In the genomic region with DNA sequence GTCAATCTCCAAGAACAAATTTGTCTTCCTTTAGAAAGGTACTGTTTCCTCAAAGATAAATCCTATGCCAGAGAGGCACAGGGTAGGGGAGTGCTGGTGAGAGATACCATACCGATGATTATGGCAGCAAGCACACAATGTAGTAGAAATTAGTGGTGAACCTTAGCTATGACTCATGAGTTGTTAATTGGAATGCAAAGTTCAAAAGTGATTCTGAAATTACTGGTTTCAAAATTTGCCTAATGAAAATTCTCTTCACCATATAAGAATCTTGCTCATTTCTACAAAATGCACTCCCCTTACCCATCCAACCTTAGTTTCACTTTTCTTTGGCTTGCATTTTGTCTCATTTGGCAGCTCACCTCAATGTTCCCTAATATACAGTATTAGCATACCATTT, we compare ENCODE assay signal across 10 cellular contexts.
DNase-seq lines count a peak whose midpoint lies in the region; ATAC-seq and TF ChIP-seq lines count a peak whose summit lies in the region.
"Had no signal": no experiment of that assay in that cellular context is flagged by ENCODE, and none has a peak within 500 bp of the region (broad histone marks: within the 10 kb centered on the region; RNA-seq: fewer than 3 reads in every experiment).

No MANE protein-coding gene starts in this region.

- intact Hi-C loops in activated T-helper 2 cell treated with anti-CD3 and anti-CD28 coated beads, Interferon-gamma antibody, Interleukin-2, Interleukin-4, amounts not matched to agents 10 μg/mL and 5 μg/mL and 100 μg/mL, durations not matched to agents 14 hours and 24 hours and 36 hours (cut with micrococcal nuclease), result loop anchor here (2.0 to 5.0 kb wide), 3 partner anchors 19 to 295 kb away; partner anchors contain the start of gene TNIK
- intact Hi-C loops in tibial artery (cut with DNase I; ENCODE audit: low total_unique reads), result no loop called here

- no peaks in the 10 kb centered on the region for H3K9me3 Mint-ChIP-seq in activated naive CD4-positive, alpha-beta T cell treated with anti-CD3 and anti-CD28 coated beads, Interleukin-2, amount 50 U/mL, for 24 hours
- H3K9me3 Mint-ChIP-seq in activated T-helper 2 cell treated with anti-CD3 and anti-CD28 coated beads, Interferon-gamma antibody, Interleukin-2, Interleukin-4, amounts not matched to agents 10 μg/mL and 5 μg/mL and 100 μg/mL, durations not matched to agents 14 hours and 24 hours and 36 hours, result peaks cover 12% of the 10 kb centered on the region
- H3K9me3 Mint-ChIP-seq: dendritic cell treated with granulocyte-macrophage colony-stimulating factor and Interleukin-4, amounts not matched to agents 40 ng/mL and 50 ng/mL, for 4 days had no signal

- no peak overlapping the region for H3K4me3 ChIP-seq in tibial artery

- ATAC-seq in HG02852 (IDR thresholded peaks at IDR 0.05; ENCODE audit: unreplicated experiment), result peak; percentile 50
- peak; percentile 92 for ATAC-seq in stimulated activated naive CD8-positive, alpha-beta T cell treated with anti-CD3 and anti-CD28 coated beads, Interleukin-15, Interleukin-2, amounts not matched to agents 100 U/mL and 50 U/mL, for 24 hours
- ATAC-seq: Panc1 had no signal

- POLR2A ChIA-PET in GM10248 (lab: Yijun Ruan, JAX), result no interaction called here

- no peak for DNase-seq in activated naive CD4-positive, alpha-beta T cell treated with Interleukin-2 at 50 U/mL for 16 hours
- no peak for DNase-seq in activated T-helper 2 cell treated with anti-CD3 and anti-CD28 coated beads, Interferon-gamma antibody, Interleukin-2, Interleukin-4, amounts not matched to agents 10 μg/mL and 5 μg/mL and 100 μg/mL, durations not matched to agents 14 hours and 24 hours and 36 hours (ENCODE audit: low spot score)
- DNase-seq in stimulated activated naive CD8-positive, alpha-beta T cell treated with anti-CD3 and anti-CD28 coated beads, Interleukin-15, Interleukin-2, amounts not matched to agents 100 U/mL and 50 U/mL, for 24 hours, result no peak
- DNase-seq in tibial artery, result no peak
- no peak for DNase-seq in NCI-H2029 (lab: John Stamatoyannopoulos, UW)
- DNase-seq in GM10248 (ENCODE audit: extremely low spot score), result no peak

- H3K27ac Mint-ChIP-seq in activated naive CD4-positive, alpha-beta T cell treated with anti-CD3 and anti-CD28 coated beads, Interleukin-2, amount 50 U/mL, for 24 hours, result peak overlapping the region; percentile 64
- H3K27ac Mint-ChIP-seq in activated T-helper 2 cell treated with anti-CD3 and anti-CD28 coated beads, Interferon-gamma antibody, Interleukin-2, Interleukin-4, amounts not matched to agents 10 μg/mL and 5 μg/mL and 100 μg/mL, durations not matched to agents 14 hours and 24 hours and 36 hours, result peak overlapping the region; percentile 78
- H3K27ac Mint-ChIP-seq: dendritic cell treated with granulocyte-macrophage colony-stimulating factor and Interleukin-4, amounts not matched to agents 40 ng/mL and 50 ng/mL, for 4 days had no signal

- peaks cover 7 to 18% (median 12%) of the 10 kb centered on the region in 3 donors for H3K36me3 ChIP-seq in tibial artery

- H3K27ac ChIP-seq in tibial artery, result no peak overlapping the region

- CTCF ChIA-PET in GM10248 (lab: Yijun Ruan, JAX), result interaction anchor here (1.2 to 2.9 kb wide), 4 partner anchors 8 to 400 kb away, joined by 3 to 24 read pairs (median 4); no protein-coding TSS in a partner anchor

- H3K27me3 ChIP-seq in tibial artery, result no peaks in the 10 kb centered on the region

- no peaks in the 10 kb centered on the region for H3K27me3 Mint-ChIP-seq in activated naive CD4-positive, alpha-beta T cell treated with anti-CD3 and anti-CD28 coated beads, Interleukin-2, amount 50 U/mL, for 24 hours
- no peaks in the 10 kb centered on the region for H3K27me3 Mint-ChIP-seq in activated T-helper 2 cell treated with anti-CD3 and anti-CD28 coated beads, Interferon-gamma antibody, Interleukin-2, Interleukin-4, amounts not matched to agents 10 μg/mL and 5 μg/mL and 100 μg/mL, durations not matched to agents 14 hours and 24 hours and 36 hours (ENCODE audit: low read depth)
- H3K27me3 Mint-ChIP-seq: dendritic cell treated with granulocyte-macrophage colony-stimulating factor and Interleukin-4, amounts not matched to agents 40 ng/mL and 50 ng/mL, for 4 days had no signal

- peaks cover 43% of the 10 kb centered on the region for H3K36me3 Mint-ChIP-seq in activated naive CD4-positive, alpha-beta T cell treated with anti-CD3 and anti-CD28 coated beads, Interleukin-2, amount 50 U/mL, for 24 hours
- H3K36me3 Mint-ChIP-seq in activated T-helper 2 cell treated with anti-CD3 and anti-CD28 coated beads, Interferon-gamma antibody, Interleukin-2, Interleukin-4, amounts not matched to agents 10 μg/mL and 5 μg/mL and 100 μg/mL, durations not matched to agents 14 hours and 24 hours and 36 hours (ENCODE audit: low read depth), result peaks cover 64% of the 10 kb centered on the region

- TF ChIP-seq CTCF in tibial artery (IDR thresholded peaks at IDR 0.05) (no peak), GM10248 (IDR thresholded peaks at IDR 0.05; ENCODE audit: control extremely low read depth, extremely low read depth, low read depth, missing control alignments) (no peak)

- H3K4me1 Mint-ChIP-seq in activated naive CD4-positive, alpha-beta T cell treated with anti-CD3 and anti-CD28 coated beads, Interleukin-2, amount 50 U/mL, for 24 hours, result peaks cover 17% of the 10 kb centered on the region
- H3K4me1 Mint-ChIP-seq in activated T-helper 2 cell treated with anti-CD3 and anti-CD28 coated beads, Interferon-gamma antibody, Interleukin-2, Interleukin-4, amounts not matched to agents 10 μg/mL and 5 μg/mL and 100 μg/mL, durations not matched to agents 14 hours and 24 hours and 36 hours (ENCODE audit: low read depth), result peaks cover 18% of the 10 kb centered on the region

- peak overlapping the region; percentile 35 for H3K4me3 Mint-ChIP-seq in activated naive CD4-positive, alpha-beta T cell treated with anti-CD3 and anti-CD28 coated beads, Interleukin-2, amount 50 U/mL, for 24 hours
- H3K4me3 Mint-ChIP-seq in activated T-helper 2 cell treated with anti-CD3 and anti-CD28 coated beads, Interferon-gamma antibody, Interleukin-2, Interleukin-4, amounts not matched to agents 10 μg/mL and 5 μg/mL and 100 μg/mL, durations not matched to agents 14 hours and 24 hours and 36 hours (ENCODE audit: low read depth), result peak overlapping the region; percentile 5
- H3K4me3 Mint-ChIP-seq: dendritic cell treated with granulocyte-macrophage colony-stimulating factor and Interleukin-4, amounts not matched to agents 40 ng/mL and 50 ng/mL, for 4 days had no signal

- H3K4me1 ChIP-seq in tibial artery, result no peaks in the 10 kb centered on the region

- peaks cover 0 to 6% (median 0%) of the 10 kb centered on the region in 3 donors for H3K9me3 ChIP-seq in tibial artery
